Comparison of ENCODE assay signal across 2 cellular contexts in the genomic region with DNA sequence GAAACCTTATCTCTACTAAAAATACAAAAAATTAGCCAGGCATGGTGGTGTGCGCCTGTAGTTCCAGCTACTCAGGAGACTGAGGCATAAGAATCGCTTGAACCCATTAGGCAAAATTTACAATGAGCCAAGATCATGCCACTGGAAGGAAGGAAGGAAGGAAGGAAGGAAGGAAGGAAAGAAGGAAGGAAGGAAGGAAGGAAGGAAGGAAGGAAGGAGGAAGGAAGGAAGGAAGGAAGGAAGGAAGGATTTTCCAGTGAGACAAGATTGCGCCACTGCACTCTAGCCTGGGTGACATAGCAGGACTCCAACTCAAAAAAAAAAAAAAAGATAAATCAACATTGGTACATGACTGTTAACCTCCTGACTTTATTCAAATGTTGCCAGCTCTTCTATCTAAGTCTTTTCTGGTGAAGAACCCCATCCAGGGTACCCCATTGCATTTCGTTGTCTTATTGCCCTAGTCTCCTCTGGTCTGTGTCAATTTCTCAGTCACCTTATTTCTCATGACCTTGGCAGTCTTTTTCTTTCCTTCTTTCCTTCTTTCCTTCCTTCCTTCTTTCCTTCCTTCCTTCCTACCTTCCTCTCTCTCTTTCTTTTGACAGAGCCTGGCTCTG. TPM values are rescaled to one million over a fixed set of nuclear protein-coding genes. Genes with fewer than 3 reads are reported as not detected.
"Had no signal": no experiment of that assay in that cellular context is flagged by ENCODE, and none has a peak within 500 bp of the region (broad histone marks: within the 10 kb centered on the region; RNA-seq: fewer than 3 reads in every experiment).

No MANE protein-coding gene starts in this region.

RNA-seq across cellular contexts. Expression of a gene that starts 16.1 kb away (rescaled TPM):
- total RNA-seq: H7, IMR-90 had no signal
- polyA plus RNA-seq: IMR-90 had no signal
